Comparison of ENCODE assay signal across 15 cellular contexts in genomic region chr5:167244583-167244982, GRCh38.
DNase-seq lines count a peak whose midpoint lies in the region; ATAC-seq and TF ChIP-seq lines count a peak whose summit lies in the region.
"Had no signal": no experiment of that assay in that cellular context is flagged by ENCODE, and none has a peak within 500 bp of the region (broad histone marks: within the 10 kb centered on the region; RNA-seq: fewer than 3 reads in every experiment).

No MANE protein-coding gene starts in this region.

- no peak overlapping the region for H2BK5ac ChIP-seq in H9 (ENCODE audit: insufficient read length, low read length)

- H2BK12ac ChIP-seq in H9 (ENCODE audit: insufficient read length, low read depth, low read length) = no peak overlapping the region

- WGBS in H9 (ENCODE audit: extremely low coverage, insufficient read length, low lambda C conversion rate) = no CpG with 5 or more reads among the region's 4 CpGs

- H3K79me1 ChIP-seq in H9 (ENCODE audit: insufficient read depth, low read depth, low read length, poor library complexity, severe bottlenecking) = no peaks in the 10 kb centered on the region

- no peak overlapping the region for H3K56ac ChIP-seq in H9 (ENCODE audit: insufficient read length, low read depth, low read length)

- ATAC-seq in GM18861 (IDR thresholded peaks at IDR 0.05; ENCODE audit: unreplicated experiment) (no peak), GM18519 (IDR thresholded peaks at IDR 0.05; ENCODE audit: low FRiP score, unreplicated experiment) (no peak)

- no peak overlapping the region for H2AK5ac ChIP-seq in H9 (ENCODE audit: insufficient read length, low read length)

- H3K4me3 Mint-ChIP-seq in H9 = no peak overlapping the region
- H3K4me3 Mint-ChIP-seq: activated naive CD8-positive, alpha-beta T cell treated with anti-CD3 and anti-CD28 coated beads, Interleukin-2, amount 10 ng/mL, durations not matched to agents 7 days and 5 days; HFFc6 had no signal

- H3K9ac ChIP-seq in H9 (ENCODE audit: extremely low read depth, insufficient read length, low read length) = no peak overlapping the region
- no peak overlapping the region for H3K9ac ChIP-seq in NT2/D1 (ENCODE audit: insufficient read length, low read depth)

- no peak overlapping the region for H4K8ac ChIP-seq in H9 (replicated peaks; ENCODE audit: insufficient read length, low read depth, low read length)

- H3K4me1 ChIP-seq in H9 (ENCODE audit: insufficient read depth, low read length) (no peaks in the 10 kb centered on the region; the same call in 1 of the 2 replicates), NT2/D1 (ENCODE audit: insufficient read depth, insufficient read length) (no peaks in the 10 kb centered on the region)

- H3K36me3 Mint-ChIP-seq in H9 (ENCODE audit: insufficient read depth in 1 of 3, low read depth in 3 of 3) = no peaks in the 10 kb centered on the region
- H3K36me3 Mint-ChIP-seq: activated naive CD8-positive, alpha-beta T cell treated with anti-CD3 and anti-CD28 coated beads, Interleukin-2, amount 10 ng/mL, durations not matched to agents 7 days and 5 days had no signal

- peak; percentile 63 for DNase-seq in H9
- DNase-seq in NT2/D1 (ENCODE audit: low read depth, low spot score) = peak; percentile 33
- peak; percentile 10 for DNase-seq in epithelial cell of esophagus (ENCODE audit: low read depth)
- peak; percentile 30 for DNase-seq in pons (ENCODE audit: low spot score)
- DNase-seq in GM03348 (ENCODE audit: low spot score) = no peak
- DNase-seq in NCI-H2107 treated with DMSO at 0.1 percent for 48 hours (lab: John Stamatoyannopoulos, UW; ENCODE audit: unreplicated experiment) = no peak
- DNase-seq: activated CD4-positive, alpha-beta T cell treated with anti-CD3 and anti-CD28 coated beads, Interleukin-2, amount 50 U/mL, for 4 hours; activated naive CD8-positive, alpha-beta T cell treated with anti-CD3 and anti-CD28 coated beads, Interleukin-2, amount 10 ng/mL, durations not matched to agents 7 days and 5 days; HFFc6; kidney; NCI-H1694; stimulated activated CD4-positive, alpha-beta T cell treated with anti-CD3 and anti-CD28 coated beads, Interleukin-4, amount 100 ng/mL, for 1 hour had no signal

- H3K23ac ChIP-seq in H9 (ENCODE audit: insufficient read length, low read depth, low read length) = no peak overlapping the region

- no peak overlapping the region for H2BK15ac ChIP-seq in H9 (ENCODE audit: low read depth, low read length)

- H3K27ac Mint-ChIP-seq in H9 = no peak overlapping the region
- H3K27ac Mint-ChIP-seq: activated naive CD8-positive, alpha-beta T cell treated with anti-CD3 and anti-CD28 coated beads, Interleukin-2, amount 10 ng/mL, durations not matched to agents 7 days and 5 days; HFFc6 had no signal

- no peak overlapping the region for H2AFZ ChIP-seq in H9 (ENCODE audit: low read length)

- H3K9me3 Mint-ChIP-seq in H9 = no peaks in the 10 kb centered on the region

- no peak overlapping the region for H2BK20ac ChIP-seq in H9 (ENCODE audit: low read depth, low read length, poor library complexity, severe bottlenecking)

- H3K18ac ChIP-seq in H9 (ENCODE audit: insufficient read length, low read depth, low read length) = no peak overlapping the region

- no peaks in the 10 kb centered on the region for H3K79me2 ChIP-seq in H9 (ENCODE audit: insufficient read depth, low read length)

- H4K20me1 ChIP-seq in H9 (ENCODE audit: control insufficient read depth, insufficient read depth, insufficient read length) = no peaks in the 10 kb centered on the region

- H3K27me3 ChIP-seq in H9 (ENCODE audit: insufficient read depth, low read length) (no peaks in the 10 kb centered on the region), NT2/D1 (ENCODE audit: insufficient read depth, insufficient read length) (no peaks in the 10 kb centered on the region)

- TF ChIP-seq CTCF in H9 (conservative IDR thresholded peaks at IDR 0.05) = peak; percentile 80
- peak; percentile 15 for TF ChIP-seq CTCF in epithelial cell of esophagus (IDR thresholded peaks at IDR 0.05; ENCODE audit: insufficient read depth, low read depth, low read length, missing control alignments)

- H3K4me1 Mint-ChIP-seq in H9 = peaks cover 5% of the 10 kb centered on the region in 2 experiments; a peak in 3 of 4 replicates
- H3K4me1 Mint-ChIP-seq: activated naive CD8-positive, alpha-beta T cell treated with anti-CD3 and anti-CD28 coated beads, Interleukin-2, amount 10 ng/mL, durations not matched to agents 7 days and 5 days had no signal

- no peak overlapping the region for H3K4ac ChIP-seq in H9 (ENCODE audit: low read depth, low read length)

- no peak overlapping the region for H3T11ph ChIP-seq in H9 (ENCODE audit: low read length)

- H3K4me2 ChIP-seq in H9 (ENCODE audit: insufficient read depth, insufficient read length, low read length) = no peak overlapping the region

- H4K5ac ChIP-seq in H9 (ENCODE audit: insufficient read length, low read depth, low read length) = no peak overlapping the region

- no peak overlapping the region for H3K14ac ChIP-seq in H9 (ENCODE audit: insufficient read depth, low read length)

- no peak overlapping the region for H3K27ac ChIP-seq in H9 (ENCODE audit: insufficient read length, low read depth, low read length)
- H3K27ac ChIP-seq: SK-N-MC had no signal

- no peak overlapping the region for H2BK120ac ChIP-seq in H9 (ENCODE audit: low read depth, low read length, poor library complexity, severe bottlenecking)

- H3K4me3 ChIP-seq in NT2/D1 (ENCODE audit: insufficient read length, low read depth) (no peak overlapping the region), epithelial cell of esophagus (ENCODE audit: low read length) (no peak overlapping the region)
- H3K4me3 ChIP-seq: SK-N-MC had no signal

- H3K9me3 ChIP-seq in H9 (ENCODE audit: control insufficient read depth, low read depth, low read length) = no peaks in the 10 kb centered on the region
- H3K9me3 ChIP-seq in NT2/D1 (ENCODE audit: insufficient read depth, low read length) = no peaks in the 10 kb centered on the region

- H4K91ac ChIP-seq in H9 (ENCODE audit: insufficient read length, low read depth, low read length) = no peak overlapping the region

- no peaks in the 10 kb centered on the region for H3K23me2 ChIP-seq in H9 (ENCODE audit: insufficient read length, low read depth, low read length, poor library complexity, severe bottlenecking)

- no peaks in the 10 kb centered on the region for H3K27me3 Mint-ChIP-seq in H9 (ENCODE audit: low read depth)
- H3K27me3 Mint-ChIP-seq: activated naive CD8-positive, alpha-beta T cell treated with anti-CD3 and anti-CD28 coated beads, Interleukin-2, amount 10 ng/mL, durations not matched to agents 7 days and 5 days had no signal

- no peaks in the 10 kb centered on the region for H3K36me3 ChIP-seq in NT2/D1 (ENCODE audit: insufficient read depth, insufficient read length, low read length)

Comparison
In these comparisons a context has a peak if more than half of its experiments do, and no peak if none do; other contexts are left out.
1. DNase-seq: peak in H9 (single experiment), NT2/D1 (single experiment), epithelial cell of esophagus (single experiment) and pons (single experiment); none in GM03348 (single experiment) and NCI-H2107 treated with DMSO at 0.1 percent for 48 hours (single experiment).